12 cellular contexts compared by ENCODE assay signal in the genomic region with DNA sequence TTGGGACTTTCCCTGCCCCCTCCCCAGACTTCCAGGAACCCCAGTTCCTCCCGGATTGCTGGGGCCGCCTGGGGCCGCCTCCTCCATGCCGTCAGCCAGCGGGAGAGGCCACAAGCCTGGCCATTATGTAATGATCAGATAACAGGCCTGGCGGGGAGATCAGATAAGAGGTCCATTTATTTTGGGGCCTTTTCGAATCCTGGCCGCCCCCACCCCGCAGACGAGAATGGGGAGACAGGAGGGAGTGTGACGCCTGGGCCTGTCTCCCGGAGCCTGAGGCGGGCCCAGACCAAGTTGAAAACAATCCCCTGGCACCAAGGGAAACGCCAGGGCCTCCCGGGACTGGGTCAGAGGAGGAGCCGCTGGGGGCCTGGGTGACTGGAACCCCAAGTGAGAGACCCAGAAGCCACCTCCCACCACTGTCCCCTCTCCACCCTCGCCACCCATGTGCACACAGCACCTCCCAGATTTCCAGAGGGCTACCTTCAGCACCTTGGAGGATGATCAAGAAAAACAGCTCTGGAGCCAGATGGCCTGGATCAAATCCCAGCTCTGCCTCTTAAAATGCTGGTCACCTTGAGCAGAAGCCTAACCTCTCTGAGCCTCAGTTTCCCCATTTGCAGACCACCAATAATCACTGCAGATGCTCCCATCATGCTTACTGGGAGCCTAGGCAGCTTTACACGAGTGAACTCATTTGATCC. TPM values are rescaled to one million over a fixed set of nuclear protein-coding genes. Genes with fewer than 3 reads are reported as not detected.
DNase-seq lines count a peak whose midpoint lies in the region; ATAC-seq, FAIRE-seq and TF ChIP-seq lines count a peak whose summit lies in the region.
"Had no signal": no experiment of that assay in that cellular context is flagged by ENCODE, and none has a peak within 500 bp of the region (broad histone marks: within the 10 kb centered on the region; RNA-seq: fewer than 3 reads in every experiment).

No MANE protein-coding gene starts in this region.

- H3K9ac ChIP-seq in K562 (ENCODE audit: insufficient read depth in 1 of 2, low read depth in 2 of 2, low read length in 2 of 2), result peak overlapping the region; percentile 6 to 86; a peak in 3 of 4 replicates

- H3K27ac ChIP-seq in K562 (ENCODE audit: extremely low read depth, low read depth, low read length) (peak overlapping the region; percentile 46; the same call in 1 of the 3 replicates), right atrium auricular region (peak overlapping the region; percentile 79 to 88), pancreas (peak overlapping the region in 3 of 4 donors; percentile 23 to 30 (median 28)), urinary bladder (ENCODE audit: low read depth) (peak overlapping the region; percentile 89)

- ATAC-seq in K562, result peak; percentile 46
- ATAC-seq in pancreas, result peak in 3 of 4 donors; percentile 29 to 62 (median 46)
- no peak for ATAC-seq in HG02938 (IDR thresholded peaks at IDR 0.05; ENCODE audit: unreplicated experiment)
- no peak for ATAC-seq in HG03135 (IDR thresholded peaks at IDR 0.05; ENCODE audit: unreplicated experiment)

- TF ChIP-seq POLR2A in K562 (conservative IDR thresholded peaks at IDR 0.05), result no peak

- no peak overlapping the region for H3K4me2 ChIP-seq in K562 (ENCODE audit: insufficient read depth, low read length)

- H3K36me3 ChIP-seq in K562 (ENCODE audit: control insufficient read depth, insufficient read depth, low read length), result no peaks in the 10 kb centered on the region
- peaks cover 40% of the 10 kb centered on the region for H3K36me3 ChIP-seq in right atrium auricular region
- H3K36me3 ChIP-seq in pancreas, result no peaks in the 10 kb centered on the region
- no peaks in the 10 kb centered on the region for H3K36me3 ChIP-seq in urinary bladder (ENCODE audit: insufficient read depth)

- no peaks in the 10 kb centered on the region for H3K27me3 ChIP-seq in K562 (ENCODE audit: control insufficient read depth in 2 of 2, insufficient read depth in 2 of 2, low read length in 2 of 2)
- H3K27me3 ChIP-seq in right atrium auricular region, result no peaks in the 10 kb centered on the region
- H3K27me3 ChIP-seq in pancreas, result no peaks in the 10 kb centered on the region

- WGBS in K562 (ENCODE audit: insufficient coverage, low coverage, missing lambda C conversion rate), result 34% methylated on average over 17 of the region's 18 CpGs
- 41 to 52% methylated on average over 18 of the region's 18 CpGs for WGBS in pancreas, 2 donors
- WGBS in urinary bladder, result 37% methylated on average over 18 of the region's 18 CpGs

- no TSS peak for BruUV-seq in K562 (replicated peaks; lab: Mats Ljungman, UMichigan)

- no peak for TF ChIP-seq RAD21 in K562 (CRISPR knock-in tag; conservative IDR thresholded peaks at IDR 0.05 in 1 of 2, IDR thresholded peaks at IDR 0.05 in 1 of 2)

- peak overlapping the region; percentile 87 for H2AFZ ChIP-seq in K562 (ENCODE audit: low read depth, low read length)

- intact Hi-C loops in K562 (cut with micrococcal nuclease) (no loop called here), pancreas (cut with DNase I) (no loop called here)

- FAIRE-seq in K562 (lab: Jason Lieb, UNC), result no peak
- no peak for FAIRE-seq in pancreas (lab: Jason Lieb, UNC)

- TF ChIP-seq CTCF in K562 (IDR thresholded peaks at IDR 0.05 in 2 of 3, conservative IDR thresholded peaks at IDR 0.05 in 1 of 3; ENCODE audit: insufficient read depth in 2 of 3, low read depth in 1 of 3, low read length in 3 of 3) (no peak), right atrium auricular region (IDR thresholded peaks at IDR 0.05) (no peak), pancreas (IDR thresholded peaks at IDR 0.05) (no peak)

- no peaks in the 10 kb centered on the region for H4K20me1 ChIP-seq in K562 (replicated peaks; ENCODE audit: control insufficient read depth, insufficient read depth, low read length)

- H3K9me3 ChIP-seq in K562 (replicated peaks; ENCODE audit: control insufficient read depth, insufficient read depth, low read depth, low read length) (peaks cover 17% of the 10 kb centered on the region), right atrium auricular region (peaks cover 0 to 11% of the 10 kb centered on the region in 2 donors), pancreas (no peaks in the 10 kb centered on the region)

- in situ Hi-C loops in K562 (cut with MboI), result no loop called here

- CTCF ChIA-PET in K562 (lab: Yijun Ruan, JAX; ENCODE audit: low intra/inter-chr PET ratio), result no interaction called here

- H3K9me1 ChIP-seq in K562 (ENCODE audit: control insufficient read depth, insufficient read depth, low read length), result peaks cover 3% of the 10 kb centered on the region

- TF ChIP-seq EP300 in K562 (IDR thresholded peaks at IDR 0.05; ENCODE audit: low read length), result peak; percentile 35; the same call in 1 of the 2 replicates

- H3K4me1 ChIP-seq in K562 (replicated peaks in 1 of 2; ENCODE audit: control insufficient read depth in 2 of 2, insufficient read depth in 2 of 2, low read length in 2 of 2), result peaks cover 23 to 28% of the 10 kb centered on the region in 2 experiments
- H3K4me1 ChIP-seq in right atrium auricular region, result peaks cover 0 to 55% of the 10 kb centered on the region in 2 donors
- no peaks in the 10 kb centered on the region for H3K4me1 ChIP-seq in pancreas
- H3K4me1 ChIP-seq in urinary bladder (ENCODE audit: insufficient read depth), result no peaks in the 10 kb centered on the region
- H3K4me1 ChIP-seq: Caco-2 had no signal

- H3K79me2 ChIP-seq in K562 (ENCODE audit: control insufficient read depth, insufficient read depth, low read length), result no peaks in the 10 kb centered on the region

- DNase-seq in K562 (ENCODE audit: extremely low read depth in 1 of 4, low spot score in 3 of 4) (peak in 3 of 4 experiments; percentile 41 to 72 (median 67)), right atrium auricular region (ENCODE audit: low spot score) (peak; percentile 75), pancreas (peak in 2 of 6 donors; percentile 17 to 31), GM03348 (ENCODE audit: low spot score) (no peak)
- DNase-seq: Caco-2; Kasumi-1; NCI-H2081; stimulated activated CD4-positive, alpha-beta T cell treated with anti-CD3 and anti-CD28 coated beads, Interleukin-4, amount 100 ng/mL, for 24 hours; stimulated activated naive CD4-positive, alpha-beta T cell had no signal

- H3K4me3 ChIP-seq in K562 (no peak overlapping the region), right atrium auricular region (peak overlapping the region; percentile 9 to 36), pancreas (no peak overlapping the region), urinary bladder (ENCODE audit: low read depth, low read length) (no peak overlapping the region)

- POLR2A ChIA-PET in K562 (lab: Yijun Ruan, JAX), result interaction anchor here (0.6 kb wide), 2 partner anchors 10 to 31 kb away, joined by 3 to 5 read pairs; no protein-coding TSS in a partner anchor

RNA-seq across cellular contexts. Expression of gene ENG, which starts 7.9 kb away (rescaled TPM):
- 0.51 and 0.69 TPM in 2 replicates for total RNA-seq in K562 (2011; cell fraction: chromatin; rRNA removed; ENCODE audit: low replicate concordance)
- 0.50 and 1.1 TPM in 2 replicates for total RNA-seq in K562 (2011; cell fraction: nucleolus; rRNA removed)
- not detected in 2 replicates for total RNA-seq in K562 (2011; cell fraction: nucleoplasm; rRNA removed)
- 0.16 and 0.23 TPM in 2 replicates for total RNA-seq in K562 (2014; rRNA removed)
- total RNA-seq in K562 (2014; rRNA removed; fragmentation: Illumina TruSeq; extraction: Trizol), result 0.07 TPM in 1 of 2 replicates, not detected in the other
- 0.04 TPM in 1 of 2 replicates, not detected in the other for total RNA-seq in K562 (2015; rRNA removed; fragmentation: Illumina TruSeq; extraction: Trizol)
- total RNA-seq in K562 (2021), result 0.40 and 0.51 TPM in 2 replicates
- polyA plus RNA-seq in K562 (2011; rRNA removed), result 0.14 and 0.27 TPM in 2 replicates
- 0.19 TPM in 2 replicates for polyA plus RNA-seq in K562 (2011; cell fraction: cytosol; rRNA removed)
- polyA plus RNA-seq in K562 (2011; cell fraction: nucleus; rRNA removed), result 0.21 and 0.33 TPM in 2 replicates
- 0.73 and 1.6 TPM in 2 replicates for polyA plus RNA-seq in K562 (2012)
- 0.24 and 0.28 TPM in 2 replicates for polyA plus RNA-seq in K562 (2014; fragmentation: Illumina TruSeq; extraction: Trizol)
- under 1 TPM in 1 of 2 experiments, not detected in 1; 0.13 TPM for polyA plus RNA-seq in K562 (2014; fragmentation: Nextera tagmentation; extraction: Ambion mirVana)
- polyA plus RNA-seq in K562 (2014; rRNA removed), result 0.13 TPM in 1 of 2 replicates, not detected in the other
- polyA minus RNA-seq in K562 (2011; rRNA and poly(A)+ RNA removed), result 0.06 TPM in 1 of 2 replicates, not detected in the other
- polyA minus RNA-seq in K562 (2011; cell fraction: cytosol; rRNA and poly(A)+ RNA removed), result 0.64 TPM in 1 of 2 replicates, not detected in the other
- polyA minus RNA-seq in K562 (2011; cell fraction: nucleus; rRNA and poly(A)+ RNA removed), result not detected in 2 replicates
- 100 to 1,000 TPM; 142 to 511 TPM for total RNA-seq in right atrium auricular region
- 10 to 100 TPM in 5 of 6 donors, 1 to 10 TPM in 1; 9.7 to 42.4 (median 13.6) TPM for total RNA-seq in pancreas
- polyA plus RNA-seq in pancreas, result 10 to 100 TPM; 25.8 to 32.9 TPM
- 16.4 TPM for total RNA-seq in urinary bladder
- 196 TPM for polyA plus RNA-seq in urinary bladder

RNA-seq across cellular contexts. Expression of gene AK1, which starts 30.9 kb away (rescaled TPM):
- total RNA-seq in K562 (2011; cell fraction: chromatin; rRNA removed; ENCODE audit: low replicate concordance), result 1.9 and 7.3 TPM in 2 replicates
- 7.1 and 11.2 TPM in 2 replicates for total RNA-seq in K562 (2011; cell fraction: nucleolus; rRNA removed)
- total RNA-seq in K562 (2011; cell fraction: nucleoplasm; rRNA removed), result 3.7 and 5.5 TPM in 2 replicates
- total RNA-seq in K562 (2014; rRNA removed), result 33.2 and 56.5 TPM in 2 replicates
- 15.1 and 22.6 TPM in 2 replicates for total RNA-seq in K562 (2014; rRNA removed; fragmentation: Illumina TruSeq; extraction: Trizol)
- total RNA-seq in K562 (2015; rRNA removed; fragmentation: Illumina TruSeq; extraction: Trizol), result 38.7 and 39.0 TPM in 2 replicates
- total RNA-seq in K562 (2021), result 67.6 and 71.8 TPM in 2 replicates
- 37.2 and 44.6 TPM in 2 replicates for polyA plus RNA-seq in K562 (2011; rRNA removed)
- polyA plus RNA-seq in K562 (2011; cell fraction: cytosol; rRNA removed), result 48.4 and 109 TPM in 2 replicates
- polyA plus RNA-seq in K562 (2011; cell fraction: nucleus; rRNA removed), result 29.2 and 57.2 TPM in 2 replicates
- polyA plus RNA-seq in K562 (2012), result 69.4 and 83.0 TPM in 2 replicates
- polyA plus RNA-seq in K562 (2014; fragmentation: Illumina TruSeq; extraction: Trizol), result 68.8 and 76.7 TPM in 2 replicates
- polyA plus RNA-seq in K562 (2014; fragmentation: Nextera tagmentation; extraction: Ambion mirVana), result 10 to 100 TPM; 10.1 to 38.9 TPM
- polyA plus RNA-seq in K562 (2014; rRNA removed), result 58.1 and 73.2 TPM in 2 replicates
- polyA minus RNA-seq in K562 (2011; rRNA and poly(A)+ RNA removed), result 10.3 and 14.5 TPM in 2 replicates
- 11.4 and 13.5 TPM in 2 replicates for polyA minus RNA-seq in K562 (2011; cell fraction: cytosol; rRNA and poly(A)+ RNA removed)
- 1.2 and 2.1 TPM in 2 replicates for polyA minus RNA-seq in K562 (2011; cell fraction: nucleus; rRNA and poly(A)+ RNA removed)
- 100 to 1,000 TPM; 263 to 398 TPM for total RNA-seq in right atrium auricular region
- total RNA-seq in pancreas, result 10 to 100 TPM in 4 of 6 donors, 1 to 10 TPM in 2; 8.9 to 18.3 (median 15.2) TPM
- 10 to 100 TPM; 49.5 to 81.7 TPM for polyA plus RNA-seq in pancreas
- total RNA-seq in urinary bladder, result 27.3 TPM
- 57.2 TPM for polyA plus RNA-seq in urinary bladder

RNA-seq across cellular contexts. Expression of gene FPGS, which starts 43.9 kb away (rescaled TPM):
- total RNA-seq in K562 (2011; cell fraction: chromatin; rRNA removed; ENCODE audit: low replicate concordance), result 82.8 and 192 TPM in 2 replicates
- 117 and 131 TPM in 2 replicates for total RNA-seq in K562 (2011; cell fraction: nucleolus; rRNA removed)
- total RNA-seq in K562 (2011; cell fraction: nucleoplasm; rRNA removed), result 76.6 and 93.6 TPM in 2 replicates
- total RNA-seq in K562 (2014; rRNA removed) (77.1 and 91.1 TPM in 2 replicates), K562 (2014; rRNA removed; fragmentation: Illumina TruSeq; extraction: Trizol) (19.7 and 32.6 TPM in 2 replicates), K562 (2015; rRNA removed; fragmentation: Illumina TruSeq; extraction: Trizol) (52.9 and 54.0 TPM in 2 replicates), K562 (2021) (85.1 and 90.2 TPM in 2 replicates), right atrium auricular region (10 to 100 TPM; 43.9 to 47.0 TPM), pancreas (10 to 100 TPM; 27.0 to 41.3 (median 34.3) TPM), urinary bladder (18.6 TPM)
- polyA plus RNA-seq in K562 (2011; rRNA removed) (59.2 and 65.5 TPM in 2 replicates), K562 (2014; fragmentation: Illumina TruSeq; extraction: Trizol) (86.4 and 87.8 TPM in 2 replicates), K562 (2014; fragmentation: Nextera tagmentation; extraction: Ambion mirVana) (1 to 10 TPM in 1 of 2 experiments, under 1 TPM in 1; 0.84 to 2.0 TPM), K562 (2014; rRNA removed) (61.4 and 63.1 TPM in 2 replicates), pancreas (10 to 100 TPM; 57.1 to 85.3 TPM), urinary bladder (57.7 TPM)
- polyA plus RNA-seq in K562 (2011; cell fraction: cytosol; rRNA removed), result 77.6 and 147 TPM in 2 replicates
- 83.8 and 119 TPM in 2 replicates for polyA plus RNA-seq in K562 (2011; cell fraction: nucleus; rRNA removed)
- 59.3 and 62.8 TPM in 2 replicates for polyA plus RNA-seq in K562 (2012)
- 31.3 and 52.3 TPM in 2 replicates for polyA minus RNA-seq in K562 (2011; rRNA and poly(A)+ RNA removed)
- polyA minus RNA-seq in K562 (2011; cell fraction: cytosol; rRNA and poly(A)+ RNA removed), result 47.3 and 50.9 TPM in 2 replicates
- 28.5 and 31.4 TPM in 2 replicates for polyA minus RNA-seq in K562 (2011; cell fraction: nucleus; rRNA and poly(A)+ RNA removed)

RNA-seq across cellular contexts. Expression of gene ST6GALNAC6, which starts 52.8 kb away (rescaled TPM):
- total RNA-seq in K562 (2011; cell fraction: chromatin; rRNA removed; ENCODE audit: low replicate concordance), result 18.9 and 41.8 TPM in 2 replicates
- 25.3 and 31.9 TPM in 2 replicates for total RNA-seq in K562 (2011; cell fraction: nucleolus; rRNA removed)
- total RNA-seq in K562 (2011; cell fraction: nucleoplasm; rRNA removed), result 19.5 and 22.4 TPM in 2 replicates
- total RNA-seq in K562 (2014; rRNA removed) (13.0 and 16.0 TPM in 2 replicates), K562 (2014; rRNA removed; fragmentation: Illumina TruSeq; extraction: Trizol) (6.4 and 8.2 TPM in 2 replicates), K562 (2015; rRNA removed; fragmentation: Illumina TruSeq; extraction: Trizol) (16.8 and 17.0 TPM in 2 replicates), K562 (2021) (17.3 and 18.7 TPM in 2 replicates), right atrium auricular region (100 to 1,000 TPM in 1 of 2 donors, 10 to 100 TPM in 1; 68.2 to 106 TPM), pancreas (10 to 100 TPM; 20.7 to 31.1 (median 26.0) TPM), urinary bladder (17.7 TPM)
- polyA plus RNA-seq in K562 (2011; rRNA removed) (23.0 and 23.7 TPM in 2 replicates), K562 (2014; fragmentation: Illumina TruSeq; extraction: Trizol) (14.5 and 15.6 TPM in 2 replicates), K562 (2014; fragmentation: Nextera tagmentation; extraction: Ambion mirVana) (under 1 TPM; 0.13 to 0.20 TPM), K562 (2014; rRNA removed) (16.4 and 19.0 TPM in 2 replicates), pancreas (10 to 100 TPM; 30.6 to 35.7 TPM), urinary bladder (105 TPM)
- 30.5 and 46.9 TPM in 2 replicates for polyA plus RNA-seq in K562 (2011; cell fraction: cytosol; rRNA removed)
- 51.3 and 78.0 TPM in 2 replicates for polyA plus RNA-seq in K562 (2011; cell fraction: nucleus; rRNA removed)
- polyA plus RNA-seq in K562 (2012), result 13.2 and 13.7 TPM in 2 replicates
- 5.5 and 6.3 TPM in 2 replicates for polyA minus RNA-seq in K562 (2011; rRNA and poly(A)+ RNA removed)
- polyA minus RNA-seq in K562 (2011; cell fraction: cytosol; rRNA and poly(A)+ RNA removed), result 3.5 and 5.2 TPM in 2 replicates
- 10.4 and 11.2 TPM in 2 replicates for polyA minus RNA-seq in K562 (2011; cell fraction: nucleus; rRNA and poly(A)+ RNA removed)

Comparison
In these comparisons a context has a peak if more than half of its experiments do, and no peak if none do; other contexts are left out.
1. ATAC-seq: peak in K562 (single experiment) and pancreas (3 of 4); none in HG02938 (single experiment) and HG03135 (single experiment).
2. H3K27ac ChIP-seq: peak in every context shown above with its lines; median percentile 89 in urinary bladder; 84 in right atrium auricular region; 46 in K562; 28 in pancreas.
3. H3K4me3 ChIP-seq: peak in right atrium auricular region (2 of 2); none in K562 (single experiment), pancreas (0 of 4) and urinary bladder (single experiment).